Comparison of ENCODE assay signal across 1 cellular context in the genomic region with DNA sequence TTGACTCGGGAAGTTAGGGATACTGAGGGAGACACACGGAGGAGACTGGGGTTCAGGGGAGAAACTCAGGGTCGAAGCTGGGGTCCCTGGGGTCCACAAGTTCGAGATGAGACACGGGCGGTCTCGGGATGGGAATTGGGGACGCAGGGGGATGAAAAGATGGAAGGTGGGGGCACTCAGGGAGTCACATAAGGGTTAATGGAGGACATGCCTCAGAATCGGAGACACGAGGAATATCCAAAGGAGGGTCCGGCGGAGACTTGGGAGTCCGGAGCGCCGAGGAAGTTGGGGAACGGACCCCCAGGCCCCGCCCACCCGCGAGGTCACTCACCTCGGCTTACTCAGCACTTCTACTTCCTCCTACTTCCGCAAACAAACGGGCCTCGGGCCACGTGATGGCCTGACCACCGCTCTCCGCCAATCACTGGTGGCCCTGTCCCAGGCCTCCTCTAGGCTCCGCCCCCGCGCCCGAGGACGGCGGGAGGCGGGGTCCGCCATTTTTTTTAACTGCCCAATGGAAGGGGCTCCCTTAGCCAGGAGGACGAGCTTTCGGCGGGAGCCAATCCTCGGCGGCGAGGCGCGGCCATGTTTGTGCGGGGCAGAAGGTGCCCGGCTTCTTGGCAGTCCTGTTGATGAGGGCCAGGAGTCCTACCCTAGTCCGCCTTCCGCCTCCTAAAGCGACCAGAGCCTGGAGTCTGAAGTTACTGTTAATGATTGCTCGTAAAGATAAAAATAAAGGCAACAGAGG.
TF ChIP-seq lines count a peak whose summit lies in the region.

A gene with protein sequence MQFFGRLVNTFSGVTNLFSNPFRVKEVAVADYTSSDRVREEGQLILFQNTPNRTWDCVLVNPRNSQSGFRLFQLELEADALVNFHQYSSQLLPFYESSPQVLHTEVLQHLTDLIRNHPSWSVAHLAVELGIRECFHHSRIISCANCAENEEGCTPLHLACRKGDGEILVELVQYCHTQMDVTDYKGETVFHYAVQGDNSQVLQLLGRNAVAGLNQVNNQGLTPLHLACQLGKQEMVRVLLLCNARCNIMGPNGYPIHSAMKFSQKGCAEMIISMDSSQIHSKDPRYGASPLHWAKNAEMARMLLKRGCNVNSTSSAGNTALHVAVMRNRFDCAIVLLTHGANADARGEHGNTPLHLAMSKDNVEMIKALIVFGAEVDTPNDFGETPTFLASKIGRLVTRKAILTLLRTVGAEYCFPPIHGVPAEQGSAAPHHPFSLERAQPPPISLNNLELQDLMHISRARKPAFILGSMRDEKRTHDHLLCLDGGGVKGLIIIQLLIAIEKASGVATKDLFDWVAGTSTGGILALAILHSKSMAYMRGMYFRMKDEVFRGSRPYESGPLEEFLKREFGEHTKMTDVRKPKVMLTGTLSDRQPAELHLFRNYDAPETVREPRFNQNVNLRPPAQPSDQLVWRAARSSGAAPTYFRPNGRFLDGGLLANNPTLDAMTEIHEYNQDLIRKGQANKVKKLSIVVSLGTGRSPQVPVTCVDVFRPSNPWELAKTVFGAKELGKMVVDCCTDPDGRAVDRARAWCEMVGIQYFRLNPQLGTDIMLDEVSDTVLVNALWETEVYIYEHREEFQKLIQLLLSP (minus strand): TSS at position 378 of the 748 bp plus-strand sequence. CDS start 12,404 bp downstream, outside the sequence.

TF ChIP-seq in GM12878, 131 proteins besides CTCF, POLR2A, EP300 and RAD21 (continued from another document):
- TF ChIP-seq MLLT1 (IDR thresholded peaks at IDR 0.05), result peak; percentile 14; the same call in 1 of the 2 replicates
- TF ChIP-seq, protein P1, sequence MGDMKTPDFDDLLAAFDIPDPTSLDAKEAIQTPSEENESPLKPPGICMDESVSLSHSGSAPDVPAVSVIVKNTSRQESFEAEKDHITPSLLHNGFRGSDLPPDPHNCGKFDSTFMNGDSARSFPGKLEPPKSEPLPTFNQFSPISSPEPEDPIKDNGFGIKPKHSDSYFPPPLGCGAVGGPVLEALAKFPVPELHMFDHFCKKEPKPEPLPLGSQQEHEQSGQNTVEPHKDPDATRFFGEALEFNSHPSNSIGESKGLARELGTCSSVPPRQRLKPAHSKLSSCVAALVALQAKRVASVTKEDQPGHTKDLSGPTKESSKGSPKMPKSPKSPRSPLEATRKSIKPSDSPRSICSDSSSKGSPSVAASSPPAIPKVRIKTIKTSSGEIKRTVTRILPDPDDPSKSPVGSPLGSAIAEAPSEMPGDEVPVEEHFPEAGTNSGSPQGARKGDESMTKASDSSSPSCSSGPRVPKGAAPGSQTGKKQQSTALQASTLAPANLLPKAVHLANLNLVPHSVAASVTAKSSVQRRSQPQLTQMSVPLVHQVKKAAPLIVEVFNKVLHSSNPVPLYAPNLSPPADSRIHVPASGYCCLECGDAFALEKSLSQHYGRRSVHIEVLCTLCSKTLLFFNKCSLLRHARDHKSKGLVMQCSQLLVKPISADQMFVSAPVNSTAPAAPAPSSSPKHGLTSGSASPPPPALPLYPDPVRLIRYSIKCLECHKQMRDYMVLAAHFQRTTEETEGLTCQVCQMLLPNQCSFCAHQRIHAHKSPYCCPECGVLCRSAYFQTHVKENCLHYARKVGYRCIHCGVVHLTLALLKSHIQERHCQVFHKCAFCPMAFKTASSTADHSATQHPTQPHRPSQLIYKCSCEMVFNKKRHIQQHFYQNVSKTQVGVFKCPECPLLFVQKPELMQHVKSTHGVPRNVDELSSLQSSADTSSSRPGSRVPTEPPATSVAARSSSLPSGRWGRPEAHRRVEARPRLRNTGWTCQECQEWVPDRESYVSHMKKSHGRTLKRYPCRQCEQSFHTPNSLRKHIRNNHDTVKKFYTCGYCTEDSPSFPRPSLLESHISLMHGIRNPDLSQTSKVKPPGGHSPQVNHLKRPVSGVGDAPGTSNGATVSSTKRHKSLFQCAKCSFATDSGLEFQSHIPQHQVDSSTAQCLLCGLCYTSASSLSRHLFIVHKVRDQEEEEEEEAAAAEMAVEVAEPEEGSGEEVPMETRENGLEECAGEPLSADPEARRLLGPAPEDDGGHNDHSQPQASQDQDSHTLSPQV (IDR thresholded peaks at IDR 0.05), result no peak
- 0 out of 2 replicates have a peak, but pooled peaks have one; percentile 3 for TF ChIP-seq RFX5 (IDR thresholded peaks at IDR 0.05; ENCODE audit: low read depth, low read length)
- 0 out of 2 replicates have a peak, but pooled peaks have one; percentile 45 for TF ChIP-seq RB1 (IDR thresholded peaks at IDR 0.05; ENCODE audit: borderline replicate concordance)
- TF ChIP-seq BACH1 (IDR thresholded peaks at IDR 0.05; ENCODE audit: borderline replicate concordance), result peak; percentile 97
- peak; percentile 69 for TF ChIP-seq HCFC1 (IDR thresholded peaks at IDR 0.05; ENCODE audit: low read length)
- TF ChIP-seq, protein P2, sequence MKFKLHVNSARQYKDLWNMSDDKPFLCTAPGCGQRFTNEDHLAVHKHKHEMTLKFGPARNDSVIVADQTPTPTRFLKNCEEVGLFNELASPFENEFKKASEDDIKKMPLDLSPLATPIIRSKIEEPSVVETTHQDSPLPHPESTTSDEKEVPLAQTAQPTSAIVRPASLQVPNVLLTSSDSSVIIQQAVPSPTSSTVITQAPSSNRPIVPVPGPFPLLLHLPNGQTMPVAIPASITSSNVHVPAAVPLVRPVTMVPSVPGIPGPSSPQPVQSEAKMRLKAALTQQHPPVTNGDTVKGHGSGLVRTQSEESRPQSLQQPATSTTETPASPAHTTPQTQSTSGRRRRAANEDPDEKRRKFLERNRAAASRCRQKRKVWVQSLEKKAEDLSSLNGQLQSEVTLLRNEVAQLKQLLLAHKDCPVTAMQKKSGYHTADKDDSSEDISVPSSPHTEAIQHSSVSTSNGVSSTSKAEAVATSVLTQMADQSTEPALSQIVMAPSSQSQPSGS (IDR thresholded peaks at IDR 0.05; ENCODE audit: low read length), result no peak
- TF ChIP-seq, protein P3, sequence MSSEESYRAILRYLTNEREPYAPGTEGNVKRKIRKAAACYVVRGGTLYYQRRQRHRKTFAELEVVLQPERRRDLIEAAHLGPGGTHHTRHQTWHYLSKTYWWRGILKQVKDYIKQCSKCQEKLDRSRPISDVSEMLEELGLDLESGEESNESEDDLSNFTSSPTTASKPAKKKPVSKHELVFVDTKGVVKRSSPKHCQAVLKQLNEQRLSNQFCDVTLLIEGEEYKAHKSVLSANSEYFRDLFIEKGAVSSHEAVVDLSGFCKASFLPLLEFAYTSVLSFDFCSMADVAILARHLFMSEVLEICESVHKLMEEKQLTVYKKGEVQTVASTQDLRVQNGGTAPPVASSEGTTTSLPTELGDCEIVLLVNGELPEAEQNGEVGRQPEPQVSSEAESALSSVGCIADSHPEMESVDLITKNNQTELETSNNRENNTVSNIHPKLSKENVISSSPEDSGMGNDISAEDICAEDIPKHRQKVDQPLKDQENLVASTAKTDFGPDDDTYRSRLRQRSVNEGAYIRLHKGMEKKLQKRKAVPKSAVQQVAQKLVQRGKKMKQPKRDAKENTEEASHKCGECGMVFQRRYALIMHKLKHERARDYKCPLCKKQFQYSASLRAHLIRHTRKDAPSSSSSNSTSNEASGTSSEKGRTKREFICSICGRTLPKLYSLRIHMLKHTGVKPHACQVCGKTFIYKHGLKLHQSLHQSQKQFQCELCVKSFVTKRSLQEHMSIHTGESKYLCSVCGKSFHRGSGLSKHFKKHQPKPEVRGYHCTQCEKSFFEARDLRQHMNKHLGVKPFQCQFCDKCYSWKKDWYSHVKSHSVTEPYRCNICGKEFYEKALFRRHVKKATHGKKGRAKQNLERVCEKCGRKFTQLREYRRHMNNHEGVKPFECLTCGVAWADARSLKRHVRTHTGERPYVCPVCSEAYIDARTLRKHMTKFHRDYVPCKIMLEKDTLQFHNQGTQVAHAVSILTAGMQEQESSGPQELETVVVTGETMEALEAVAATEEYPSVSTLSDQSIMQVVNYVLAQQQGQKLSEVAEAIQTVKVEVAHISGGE (CRISPR knock-in tag; IDR thresholded peaks at IDR 0.05), result 0 out of 2 replicates have a peak, but pooled peaks have one; percentile 12
- TF ChIP-seq SPI1 (IDR thresholded peaks at IDR 0.05; ENCODE audit: borderline replicate concordance, insufficient read depth, low read depth, low read length), result 0 out of 2 replicates have a peak, but pooled peaks have one; percentile 26
- no peak for TF ChIP-seq PML (IDR thresholded peaks at IDR 0.05; ENCODE audit: low read length)
- TF ChIP-seq, protein P4, sequence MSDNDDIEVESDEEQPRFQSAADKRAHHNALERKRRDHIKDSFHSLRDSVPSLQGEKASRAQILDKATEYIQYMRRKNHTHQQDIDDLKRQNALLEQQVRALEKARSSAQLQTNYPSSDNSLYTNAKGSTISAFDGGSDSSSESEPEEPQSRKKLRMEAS (IDR thresholded peaks at IDR 0.05; ENCODE audit: low read depth, low read length), result peak; percentile 92
- peak; percentile 27 for TF ChIP-seq PBX3 (IDR thresholded peaks at IDR 0.05; ENCODE audit: insufficient replicate concordance, low read depth, low read length)
- peak; percentile 67; the same call in 1 of the 2 replicates for TF ChIP-seq SREBF2 (IDR thresholded peaks at IDR 0.05; ENCODE audit: low read length)
- peak; percentile 44 for TF ChIP-seq SP1 (IDR thresholded peaks at IDR 0.05; ENCODE audit: low read depth, low read length)
- no peak for TF ChIP-seq BCLAF1 (IDR thresholded peaks at IDR 0.05)
- TF ChIP-seq HDGF (IDR thresholded peaks at IDR 0.05), result 0 out of 2 replicates have a peak, but pooled peaks have one; percentile 16
- TF ChIP-seq ZNF274 (IDR thresholded peaks at IDR 0.05; ENCODE audit: insufficient read depth, insufficient read length), result no peak
